Comparison of ENCODE assay signal across 8 cellular contexts in genomic region chr22:23539135-23539838, GRCh38. TPM values are rescaled to one million over a fixed set of nuclear protein-coding genes. Genes with fewer than 3 reads are reported as not detected.
DNase-seq lines count a peak whose midpoint lies in the region; ATAC-seq, FAIRE-seq and TF ChIP-seq lines count a peak whose summit lies in the region.

No MANE protein-coding gene starts in this region.

- peaks cover 0 to 40% (median 0%) of the 10 kb centered on the region in 3 donors for H3K4me1 ChIP-seq in gastroesophageal sphincter
- no peaks in the 10 kb centered on the region for H3K4me1 ChIP-seq in pancreas
- H3K4me1 ChIP-seq in thoracic aorta (ENCODE audit: control insufficient read depth in 1 of 2, low read depth in 2 of 2), result no peaks in the 10 kb centered on the region

- DNase-seq in AG04449 (ENCODE audit: low read depth, low spot score) (peak; percentile 10), LoVo (ENCODE audit: low spot score) (peak; percentile 85), SHP77 treated with DMSO at 0.1 percent for 48 hours (lab: John Stamatoyannopoulos, UW) (peak; percentile 76), pancreas (peak; percentile 69 to 91 (median 78)), thoracic aorta (ENCODE audit: low spot score) (peak; percentile 40)
- peak; percentile 52 for DNase-seq in activated gamma-delta T cell treated with anti-CD3 and anti-CD28 coated beads, Interleukin-2, amount 50 U/mL, for 16 hours (ENCODE audit: low read depth)

- no peak for TF ChIP-seq EP300 in gastroesophageal sphincter (IDR thresholded peaks at IDR 0.05)

- TF ChIP-seq CTCF in AG04449 (IDR thresholded peaks at IDR 0.05; ENCODE audit: insufficient read depth, low read length, missing control alignments), result peak; percentile 79
- TF ChIP-seq CTCF in gastroesophageal sphincter (IDR thresholded peaks at IDR 0.05), result peak in 3 of 4 experiments; percentile 84 to 98 (median 98)
- peak; percentile 62 to 83 (median 72) for TF ChIP-seq CTCF in pancreas (IDR thresholded peaks at IDR 0.05)
- peak; percentile 90 for TF ChIP-seq CTCF in thoracic aorta (IDR thresholded peaks at IDR 0.05)

- H3K27ac ChIP-seq in gastroesophageal sphincter, result no peak overlapping the region
- no peak overlapping the region for H3K27ac ChIP-seq in pancreas
- H3K27ac ChIP-seq in thoracic aorta, result no peak overlapping the region

- intact Hi-C loops in pancreas (cut with DNase I), result loop anchor here in 1 of 3 donors (10.0 kb wide), 2 partner anchors 56 to 134 kb away; no protein-coding TSS in a partner anchor

- 47 to 56% methylated on average over 8 to 11 of the region's 21 CpGs for WGBS in gastroesophageal sphincter (ENCODE audit: low coverage in 1 of 2), 2 donors
- 21 to 28% methylated on average over 21 of the region's 21 CpGs for WGBS in pancreas, 2 donors

- H3K27me3 ChIP-seq in gastroesophageal sphincter (no peaks in the 10 kb centered on the region), pancreas (no peaks in the 10 kb centered on the region), thoracic aorta (replicated peaks; ENCODE audit: insufficient read depth) (no peaks in the 10 kb centered on the region)

- no peak for FAIRE-seq in pancreas (lab: Jason Lieb, UNC)

- H3K9me3 ChIP-seq in gastroesophageal sphincter, result no peaks in the 10 kb centered on the region
- H3K9me3 ChIP-seq in pancreas, result no peaks in the 10 kb centered on the region
- no peaks in the 10 kb centered on the region for H3K9me3 ChIP-seq in thoracic aorta

- POLR2A ChIA-PET in AG04449 (lab: Yijun Ruan, JAX), result no interaction called here

- peak overlapping the region; percentile 27 for H3K4me3 ChIP-seq in AG04449 (ENCODE audit: low read depth, low read length)
- no peak overlapping the region for H3K4me3 ChIP-seq in gastroesophageal sphincter
- H3K4me3 ChIP-seq in pancreas, result peak overlapping the region in 2 of 4 donors; percentile 12 to 25
- H3K4me3 ChIP-seq in thoracic aorta, result no peak overlapping the region

- CTCF ChIA-PET in AG04449 (lab: Yijun Ruan, JAX), result interaction anchor here (0.6 to 1.4 kb wide), 9 partner anchors 9 to 310 kb away, joined by 3 to 8 read pairs (median 3); no protein-coding TSS in a partner anchor

- H3K36me3 ChIP-seq in gastroesophageal sphincter (no peaks in the 10 kb centered on the region), pancreas (no peaks in the 10 kb centered on the region), thoracic aorta (no peaks in the 10 kb centered on the region)

- ATAC-seq in GM18909 (IDR thresholded peaks at IDR 0.05; ENCODE audit: poor library complexity, unreplicated experiment), result peak; percentile 55
- ATAC-seq in gastroesophageal sphincter, result peak; percentile 90
- peak; percentile 97 to 100 (median 98) for ATAC-seq in pancreas
- ATAC-seq in thoracic aorta (ENCODE audit: insufficient number of reproducible peaks, low FRiP score, low read depth), result peak; percentile 86

- no peak for TF ChIP-seq POLR2A in gastroesophageal sphincter (IDR thresholded peaks at IDR 0.05)

RNA-seq across cellular contexts. Expression of gene IGLL1, which starts 40.8 kb away (rescaled TPM):
- total RNA-seq in gastroesophageal sphincter (not detected), pancreas (not detected), thoracic aorta (not detected)
- under 1 TPM in 1 of 2 donors, not detected in 1; 0.26 TPM for polyA plus RNA-seq in pancreas

Comparison
In these comparisons a context has a peak if more than half of its experiments do, and no peak if none do; other contexts are left out.
1. DNase-seq: peak in every context shown above with its lines; median percentile 85 in LoVo; 78 in pancreas; 76 in SHP77 treated with DMSO at 0.1 percent for 48 hours; 52 in activated gamma-delta T cell treated with anti-CD3 and anti-CD28 coated beads, Interleukin-2, amount 50 U/mL, for 16 hours; 40 in thoracic aorta; 10 in AG04449.